Comparison of ENCODE assay signal across 11 cellular contexts in genomic region chr11:122229611-122230386, GRCh38.
DNase-seq lines count a peak whose midpoint lies in the region; ATAC-seq and TF ChIP-seq lines count a peak whose summit lies in the region.
"Had no signal": no experiment of that assay in that cellular context is flagged by ENCODE, and none has a peak within 500 bp of the region (broad histone marks: within the 10 kb centered on the region; RNA-seq: fewer than 3 reads in every experiment).

No MANE protein-coding gene starts in this region.

- no peaks in the 10 kb centered on the region for H3K9me3 ChIP-seq in testis
- H3K9me3 ChIP-seq: HAP-1 had no signal

- TF ChIP-seq POLR2A in testis (IDR thresholded peaks at IDR 0.05) = no peak

- peak overlapping the region; percentile 24 to 93 (median 84) for H3K27ac ChIP-seq in dorsolateral prefrontal cortex
- no peak overlapping the region for H3K27ac ChIP-seq in testis

- ATAC-seq in HG02938 (IDR thresholded peaks at IDR 0.05; ENCODE audit: unreplicated experiment) = no peak
- no peak for ATAC-seq in GM21528 (IDR thresholded peaks at IDR 0.05; ENCODE audit: low FRiP score, unreplicated experiment)

- peaks cover 4% of the 10 kb centered on the region for H3K4me1 ChIP-seq in testis
- H3K4me1 ChIP-seq: HAP-1 had no signal

- H3K27me3 ChIP-seq in dorsolateral prefrontal cortex = no peaks in the 10 kb centered on the region
- no peaks in the 10 kb centered on the region for H3K27me3 ChIP-seq in testis

- H3K4me3 ChIP-seq in dorsolateral prefrontal cortex (peak overlapping the region in 50 of 59 donors; percentile 5 to 50 (median 26)), testis (peak overlapping the region in 1 of 2 donors; percentile 1)
- H3K4me3 ChIP-seq: HAP-1 had no signal

- TF ChIP-seq CTCF in dorsolateral prefrontal cortex (IDR thresholded peaks at IDR 0.05 in 54 of 56, conservative IDR thresholded peaks at IDR 0.05 in 2 of 56; ENCODE audit: low read depth in 1 of 56, partially characterized antibody in 56 of 56) (no peak), testis (IDR thresholded peaks at IDR 0.05) (no peak)

- H3K36me3 ChIP-seq in testis (ENCODE audit: low read depth, missing control alignments) = no peaks in the 10 kb centered on the region
- H3K36me3 ChIP-seq: HAP-1 had no signal

- WGBS in testis, 2 donors = 40 to 51% methylated on average over 22 of the region's 22 CpGs

- DNase-seq in NCI-H2107 (lab: John Stamatoyannopoulos, UW) = peak; percentile 52
- peak; percentile 28 to 92 (median 78) for DNase-seq in dorsolateral prefrontal cortex
- peak; percentile 66 to 69 for DNase-seq in lung microvascular endothelial cell (ENCODE audit: low read depth in 2 of 2)
- DNase-seq in testis = peak; percentile 53
- no peak for DNase-seq in dedifferentiated amniotic fluid mesenchymal stem cell (ENCODE audit: extremely low spot score)
- DNase-seq: amniotic stem cell; DND-41; stimulated activated naive CD4-positive, alpha-beta T cell had no signal

- intact Hi-C loops in dorsolateral prefrontal cortex (cut with DNase I) = loop anchor here in 1 of 2 donors (5.0 kb wide), 1 partner anchor 78 kb away; no protein-coding TSS in a partner anchor
- intact Hi-C loops in testis (cut with DNase I; ENCODE audit: low total_unique reads) = no loop called here

Comparison
In these comparisons a context has a peak if more than half of its experiments do, and no peak if none do; other contexts are left out.
1. H3K27ac ChIP-seq: peak in dorsolateral prefrontal cortex (59 of 59); none in testis (0 of 2).